1 cellular context compared by ENCODE assay signal in genomic region chr9:87662808-87663528, GRCh38.
TF ChIP-seq lines count a peak whose summit lies in the region.

No MANE protein-coding gene starts in this region.

TF ChIP-seq in HepG2, 621 proteins besides CTCF, POLR2A, EP300 and RAD21 (continued from another document):
- TF ChIP-seq, protein P1, sequence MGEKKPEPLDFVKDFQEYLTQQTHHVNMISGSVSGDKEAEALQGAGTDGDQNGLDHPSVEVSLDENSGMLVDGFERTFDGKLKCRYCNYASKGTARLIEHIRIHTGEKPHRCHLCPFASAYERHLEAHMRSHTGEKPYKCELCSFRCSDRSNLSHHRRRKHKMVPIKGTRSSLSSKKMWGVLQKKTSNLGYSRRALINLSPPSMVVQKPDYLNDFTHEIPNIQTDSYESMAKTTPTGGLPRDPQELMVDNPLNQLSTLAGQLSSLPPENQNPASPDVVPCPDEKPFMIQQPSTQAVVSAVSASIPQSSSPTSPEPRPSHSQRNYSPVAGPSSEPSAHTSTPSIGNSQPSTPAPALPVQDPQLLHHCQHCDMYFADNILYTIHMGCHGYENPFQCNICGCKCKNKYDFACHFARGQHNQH (CRISPR knock-in tag; IDR thresholded peaks at IDR 0.05), result peak; percentile 46; the same call in 1 of the 2 replicates
- TF ChIP-seq PAF1 (CRISPR knock-in tag; IDR thresholded peaks at IDR 0.05) (no peak), RAD51 (IDR thresholded peaks at IDR 0.05; ENCODE audit: borderline replicate concordance) (no peak), ZNF567 (CRISPR knock-in tag; IDR thresholded peaks at IDR 0.05; ENCODE audit: borderline replicate concordance) (no peak), ZSCAN25 (CRISPR knock-in tag; IDR thresholded peaks at IDR 0.05) (no peak), FOXA3 (CRISPR knock-in tag; IDR thresholded peaks at IDR 0.05) (0 out of 2 replicates have a peak, but pooled peaks have one; percentile 12), IKZF4 (CRISPR knock-in tag; IDR thresholded peaks at IDR 0.05; ENCODE audit: borderline replicate concordance, low read depth, not compliant biosample characterization) (no peak), PTBP1 (IDR thresholded peaks at IDR 0.05; ENCODE audit: low read depth, low read length, poor library complexity, severe bottlenecking) (no peak), SSRP1 (CRISPR knock-in tag; IDR thresholded peaks at IDR 0.05) (no peak), ATF1 (CRISPR knock-in tag; IDR thresholded peaks at IDR 0.05) (no peak), ZNF652 (CRISPR knock-in tag; IDR thresholded peaks at IDR 0.05; ENCODE audit: borderline replicate concordance, low read depth) (no peak), ZBTB26 (CRISPR knock-in tag; IDR thresholded peaks at IDR 0.05; ENCODE audit: borderline replicate concordance) (no peak), GABPA (IDR thresholded peaks at IDR 0.05; ENCODE audit: low read depth, low read length) (no peak), GABPA (CRISPR knock-in tag; IDR thresholded peaks at IDR 0.05; ENCODE audit: low read depth) (no peak), ZNF615 (CRISPR knock-in tag; IDR thresholded peaks at IDR 0.05; ENCODE audit: borderline replicate concordance) (no peak), HMGA1 (CRISPR knock-in tag; conservative IDR thresholded peaks at IDR 0.05) (no peak), ZNF275 (CRISPR knock-in tag; IDR thresholded peaks at IDR 0.05; ENCODE audit: borderline replicate concordance) (no peak), TAF15 (IDR thresholded peaks at IDR 0.05; ENCODE audit: low read depth, low read length, poor library complexity, severe bottlenecking) (no peak), SMAD9 (CRISPR knock-in tag; IDR thresholded peaks at IDR 0.05) (no peak), GATAD2A (CRISPR knock-in tag; IDR thresholded peaks at IDR 0.05) (0 out of 2 replicates have a peak, but pooled peaks have one; percentile 16), ZNF12 (CRISPR knock-in tag; IDR thresholded peaks at IDR 0.05) (no peak), ZNF709 (CRISPR knock-in tag; IDR thresholded peaks at IDR 0.05) (no peak), KLF11 (CRISPR knock-in tag; IDR thresholded peaks at IDR 0.05) (no peak), AKAP8 (CRISPR knock-in tag; IDR thresholded peaks at IDR 0.05) (no peak), SOX6 (IDR thresholded peaks at IDR 0.05) (no peak), SOX6 (CRISPR knock-in tag; IDR thresholded peaks at IDR 0.05) (peak; percentile 24; the same call in 1 of the 2 replicates), STAG1 (CRISPR knock-in tag; IDR thresholded peaks at IDR 0.05) (peak; percentile 96), SALL1 (CRISPR knock-in tag; IDR thresholded peaks at IDR 0.05) (peak; percentile 54; the same call in 1 of the 2 replicates), SMC3 (IDR thresholded peaks at IDR 0.05; ENCODE audit: low read length) (peak; percentile 89), ZFP41 (CRISPR knock-in tag; IDR thresholded peaks at IDR 0.05; ENCODE audit: borderline replicate concordance) (no peak), HNRNPH1 (optimal IDR thresholded peaks at IDR 0.05; ENCODE audit: low read depth, low read length) (no peak), CREM (IDR thresholded peaks at IDR 0.05) (no peak), CREM (CRISPR knock-in tag; IDR thresholded peaks at IDR 0.05) (no peak), FOXA1 (IDR thresholded peaks at IDR 0.05) (no peak), FOXA1 (CRISPR knock-in tag; IDR thresholded peaks at IDR 0.05) (no peak), DR1 (CRISPR knock-in tag; IDR thresholded peaks at IDR 0.05) (no peak), ZNF570 (CRISPR knock-in tag; IDR thresholded peaks at IDR 0.05; ENCODE audit: borderline replicate concordance) (no peak), GPN1 (CRISPR knock-in tag; IDR thresholded peaks at IDR 0.05; ENCODE audit: borderline replicate concordance) (no peak)
- TF ChIP-seq, protein P2, sequence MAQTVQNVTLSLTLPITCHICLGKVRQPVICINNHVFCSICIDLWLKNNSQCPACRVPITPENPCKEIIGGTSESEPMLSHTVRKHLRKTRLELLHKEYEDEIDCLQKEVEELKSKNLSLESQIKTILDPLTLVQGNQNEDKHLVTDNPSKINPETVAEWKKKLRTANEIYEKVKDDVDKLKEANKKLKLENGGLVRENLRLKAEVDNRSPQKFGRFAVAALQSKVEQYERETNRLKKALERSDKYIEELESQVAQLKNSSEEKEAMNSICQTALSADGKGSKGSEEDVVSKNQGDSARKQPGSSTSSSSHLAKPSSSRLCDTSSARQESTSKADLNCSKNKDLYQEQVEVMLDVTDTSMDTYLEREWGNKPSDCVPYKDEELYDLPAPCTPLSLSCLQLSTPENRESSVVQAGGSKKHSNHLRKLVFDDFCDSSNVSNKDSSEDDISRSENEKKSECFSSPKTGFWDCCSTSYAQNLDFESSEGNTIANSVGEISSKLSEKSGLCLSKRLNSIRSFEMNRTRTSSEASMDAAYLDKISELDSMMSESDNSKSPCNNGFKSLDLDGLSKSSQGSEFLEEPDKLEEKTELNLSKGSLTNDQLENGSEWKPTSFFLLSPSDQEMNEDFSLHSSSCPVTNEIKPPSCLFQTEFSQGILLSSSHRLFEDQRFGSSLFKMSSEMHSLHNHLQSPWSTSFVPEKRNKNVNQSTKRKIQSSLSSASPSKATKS (CRISPR knock-in tag; IDR thresholded peaks at IDR 0.05), result no peak
- TF ChIP-seq, protein P3, sequence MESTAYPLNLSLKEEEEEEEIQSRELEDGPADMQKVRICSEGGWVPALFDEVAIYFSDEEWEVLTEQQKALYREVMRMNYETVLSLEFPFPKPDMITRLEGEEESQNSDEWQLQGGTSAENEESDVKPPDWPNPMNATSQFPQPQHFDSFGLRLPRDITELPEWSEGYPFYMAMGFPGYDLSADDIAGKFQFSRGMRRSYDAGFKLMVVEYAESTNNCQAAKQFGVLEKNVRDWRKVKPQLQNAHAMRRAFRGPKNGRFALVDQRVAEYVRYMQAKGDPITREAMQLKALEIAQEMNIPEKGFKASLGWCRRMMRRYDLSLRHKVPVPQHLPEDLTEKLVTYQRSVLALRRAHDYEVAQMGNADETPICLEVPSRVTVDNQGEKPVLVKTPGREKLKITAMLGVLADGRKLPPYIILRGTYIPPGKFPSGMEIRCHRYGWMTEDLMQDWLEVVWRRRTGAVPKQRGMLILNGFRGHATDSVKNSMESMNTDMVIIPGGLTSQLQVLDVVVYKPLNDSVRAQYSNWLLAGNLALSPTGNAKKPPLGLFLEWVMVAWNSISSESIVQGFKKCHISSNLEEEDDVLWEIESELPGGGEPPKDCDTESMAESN (CRISPR knock-in tag; conservative IDR thresholded peaks at IDR 0.05), result no peak
- TF ChIP-seq, protein P4, sequence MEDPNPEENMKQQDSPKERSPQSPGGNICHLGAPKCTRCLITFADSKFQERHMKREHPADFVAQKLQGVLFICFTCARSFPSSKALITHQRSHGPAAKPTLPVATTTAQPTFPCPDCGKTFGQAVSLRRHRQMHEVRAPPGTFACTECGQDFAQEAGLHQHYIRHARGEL (CRISPR knock-in tag; IDR thresholded peaks at IDR 0.05), result no peak
- TF ChIP-seq, protein P5, sequence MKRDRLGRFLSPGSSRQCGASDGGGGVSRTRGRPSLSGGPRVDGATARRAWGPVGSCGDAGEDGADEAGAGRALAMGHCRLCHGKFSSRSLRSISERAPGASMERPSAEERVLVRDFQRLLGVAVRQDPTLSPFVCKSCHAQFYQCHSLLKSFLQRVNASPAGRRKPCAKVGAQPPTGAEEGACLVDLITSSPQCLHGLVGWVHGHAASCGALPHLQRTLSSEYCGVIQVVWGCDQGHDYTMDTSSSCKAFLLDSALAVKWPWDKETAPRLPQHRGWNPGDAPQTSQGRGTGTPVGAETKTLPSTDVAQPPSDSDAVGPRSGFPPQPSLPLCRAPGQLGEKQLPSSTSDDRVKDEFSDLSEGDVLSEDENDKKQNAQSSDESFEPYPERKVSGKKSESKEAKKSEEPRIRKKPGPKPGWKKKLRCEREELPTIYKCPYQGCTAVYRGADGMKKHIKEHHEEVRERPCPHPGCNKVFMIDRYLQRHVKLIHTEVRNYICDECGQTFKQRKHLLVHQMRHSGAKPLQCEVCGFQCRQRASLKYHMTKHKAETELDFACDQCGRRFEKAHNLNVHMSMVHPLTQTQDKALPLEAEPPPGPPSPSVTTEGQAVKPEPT (CRISPR knock-in tag; IDR thresholded peaks at IDR 0.05; ENCODE audit: low read depth), result no peak
- TF ChIP-seq, protein P6, sequence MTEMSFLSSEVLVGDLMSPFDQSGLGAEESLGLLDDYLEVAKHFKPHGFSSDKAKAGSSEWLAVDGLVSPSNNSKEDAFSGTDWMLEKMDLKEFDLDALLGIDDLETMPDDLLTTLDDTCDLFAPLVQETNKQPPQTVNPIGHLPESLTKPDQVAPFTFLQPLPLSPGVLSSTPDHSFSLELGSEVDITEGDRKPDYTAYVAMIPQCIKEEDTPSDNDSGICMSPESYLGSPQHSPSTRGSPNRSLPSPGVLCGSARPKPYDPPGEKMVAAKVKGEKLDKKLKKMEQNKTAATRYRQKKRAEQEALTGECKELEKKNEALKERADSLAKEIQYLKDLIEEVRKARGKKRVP (CRISPR knock-in tag; IDR thresholded peaks at IDR 0.05), result no peak
